8 cellular contexts compared by ENCODE assay signal in the genomic region with DNA sequence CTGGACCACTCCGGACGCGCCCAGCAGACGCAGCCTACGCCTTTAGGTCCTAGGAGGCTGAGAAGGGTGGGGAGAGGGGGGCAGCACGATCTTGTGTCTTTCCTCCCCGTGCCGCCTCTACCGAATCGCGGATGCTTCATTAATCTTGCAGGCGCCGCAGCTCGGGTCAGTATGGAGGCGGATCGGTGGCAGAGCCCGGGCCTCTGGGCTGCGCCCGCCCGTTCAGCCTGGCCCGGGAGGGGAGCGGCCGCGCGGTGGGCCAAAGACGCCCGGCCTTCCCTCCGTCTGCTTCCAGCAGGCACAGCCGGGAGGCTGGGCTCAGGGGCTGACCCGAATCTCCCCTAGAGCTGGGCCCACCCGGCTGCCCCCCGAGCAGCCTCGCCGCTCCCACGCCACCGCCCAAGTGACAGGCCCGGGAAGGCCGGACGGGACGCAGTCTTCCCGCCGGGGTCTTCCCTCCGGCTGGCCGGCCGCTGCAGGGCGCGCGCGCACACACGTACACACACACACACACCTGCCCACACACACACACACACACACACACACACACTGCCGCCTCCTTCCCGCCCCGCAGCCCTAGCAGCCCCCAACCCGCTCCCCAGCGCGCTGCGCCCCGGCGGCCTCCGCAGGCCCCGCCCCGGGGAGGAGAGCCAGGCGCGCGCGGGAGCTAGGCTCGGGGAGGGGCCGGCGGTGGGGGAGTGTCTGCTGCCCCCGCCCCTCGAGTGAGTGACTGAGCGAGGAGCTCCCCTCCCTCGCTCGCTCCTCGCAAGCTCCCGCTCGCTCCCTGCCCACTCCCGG. TPM values are rescaled to one million over a fixed set of nuclear protein-coding genes. Genes with fewer than 3 reads are reported as not detected.
A peak's percentile ranks its signal among the peaks of the same experiment; 100 is the strongest.
DNase-seq lines count a peak whose midpoint lies in the region; ATAC-seq and TF ChIP-seq lines count a peak whose summit lies in the region.

A gene with protein sequence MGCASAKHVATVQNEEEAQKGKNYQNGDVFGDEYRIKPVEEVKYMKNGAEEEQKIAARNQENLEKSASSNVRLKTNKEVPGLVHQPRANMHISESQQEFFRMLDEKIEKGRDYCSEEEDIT (plus strand): TSS at position 759 of the 798 bp plus-strand sequence. CDS start 90,481 bp downstream, outside the sequence.

- H3K36me3 ChIP-seq in lung (ENCODE audit: control insufficient read depth in 2 of 2, insufficient read depth in 2 of 2, low read length in 2 of 2) = peaks cover 0 to 1% of the 10 kb centered on the region in 2 donors

- TF ChIP-seq CTCF in activated CD8-positive, alpha-beta T cell treated with anti-CD3 and anti-CD28 coated beads for 36 hours (IDR thresholded peaks at IDR 0.05) = no peak
- TF ChIP-seq CTCF in lung (IDR thresholded peaks at IDR 0.05; ENCODE audit: control extremely low read depth, extremely low read depth) = no peak

- CTCF ChIA-PET in activated CD8-positive, alpha-beta T cell treated with anti-CD3 and anti-CD28 coated beads for 36 hours (lab: Charles Lee) = interaction anchor here (1.3 kb wide), 1 partner anchor 105 kb away, joined by 3 read pairs; no protein-coding TSS in a partner anchor

- peak within 1 kb of the TSS; percentile 88 to 91 for H3K27ac ChIP-seq in lung (ENCODE audit: low read depth in 1 of 2, low read length in 1 of 2)

- peak within 1 kb of the TSS; percentile 78 for H3K4me3 Mint-ChIP-seq in activated CD8-positive, alpha-beta T cell treated with anti-CD3 and anti-CD28 coated beads for 36 hours

- WGBS in lung, 2 donors = 1 to 2% methylated on average over 34 to 78 of the region's 78 CpGs

- no peaks in the 10 kb centered on the region for H3K27me3 ChIP-seq in lung (ENCODE audit: control insufficient read depth, insufficient read depth)

- no peaks in the 10 kb centered on the region for H3K36me3 Mint-ChIP-seq in activated CD8-positive, alpha-beta T cell treated with anti-CD3 and anti-CD28 coated beads for 36 hours (ENCODE audit: low read depth)

- no peaks in the 10 kb centered on the region for H3K9me3 ChIP-seq in lung (ENCODE audit: control insufficient read depth in 2 of 2, insufficient read depth in 1 of 2, low read length in 1 of 2)

- H3K27me3 Mint-ChIP-seq in activated CD8-positive, alpha-beta T cell treated with anti-CD3 and anti-CD28 coated beads for 36 hours = peaks cover 47% of the 10 kb centered on the region

- no peaks in the 10 kb centered on the region for H3K9me3 Mint-ChIP-seq in activated CD8-positive, alpha-beta T cell treated with anti-CD3 and anti-CD28 coated beads for 36 hours

- DNase-seq in AG20443 (ENCODE audit: low spot score) (peak; percentile 96), GM19238 (ENCODE audit: insufficient read length, low spot score) (peak; percentile 40), NCI-H774 (lab: John Stamatoyannopoulos, UW) (peak; percentile 88), lung (ENCODE audit: low spot score) (peak; percentile 86)
- DNase-seq in activated CD8-positive, alpha-beta T cell treated with anti-CD3 and anti-CD28 coated beads for 36 hours = peak; percentile 81
- peak; percentile 23 for DNase-seq in effector CD4-positive, alpha-beta T cell
- peak in 2 of 3 donors; percentile 16 to 46 for DNase-seq in stimulated activated CD4-positive, alpha-beta T cell treated with anti-CD3 and anti-CD28 coated beads, TNF-alpha, amount 100 ng/mL, for 1 hour (ENCODE audit: low read depth in 3 of 3, low spot score in 1 of 3)

- peak within 1 kb of the TSS; percentile 41 for H3K27ac Mint-ChIP-seq in activated CD8-positive, alpha-beta T cell treated with anti-CD3 and anti-CD28 coated beads for 36 hours

- H3K4me1 ChIP-seq in lung (ENCODE audit: control insufficient read depth in 2 of 2, insufficient read depth in 2 of 2, low read length in 2 of 2) = peaks cover 5 to 19% of the 10 kb centered on the region in 2 donors

- POLR2A ChIA-PET in activated CD8-positive, alpha-beta T cell treated with anti-CD3 and anti-CD28 coated beads for 36 hours (lab: Charles Lee) = no interaction called here

- ATAC-seq in HG03439 (IDR thresholded peaks at IDR 0.05; ENCODE audit: unreplicated experiment) (peak; percentile 78), lung (ENCODE audit: insufficient read depth, low FRiP score) (peak; percentile 95)
- peak; percentile 95 for ATAC-seq in activated CD8-positive, alpha-beta T cell treated with anti-CD3 and anti-CD28 coated beads for 36 hours

- intact Hi-C loops in activated CD8-positive, alpha-beta T cell treated with anti-CD3 and anti-CD28 coated beads for 36 hours (cut with micrococcal nuclease) = no loop called here

- H3K4me1 Mint-ChIP-seq in activated CD8-positive, alpha-beta T cell treated with anti-CD3 and anti-CD28 coated beads for 36 hours (ENCODE audit: low read depth) = peaks cover 17% of the 10 kb centered on the region

- H3K4me3 ChIP-seq in lung = peak within 1 kb of the TSS; percentile 74

RNA-seq across cellular contexts. Expression of the gene that starts here (rescaled TPM):
- 1 to 10 TPM; 3.8 to 4.6 TPM for total RNA-seq in activated CD8-positive, alpha-beta T cell treated with anti-CD3 and anti-CD28 coated beads for 36 hours
- total RNA-seq in lung = 10 to 100 TPM; 50.1 to 59.9 TPM
- 10 to 100 TPM; 16.2 to 40.9 TPM for polyA plus RNA-seq in lung

Comparison
In these comparisons a context has a peak if more than half of its experiments do, and no peak if none do; other contexts are left out.
1. Peak in every context shown above with its lines: DNase-seq, ATAC-seq, H3K4me3 ChIP-seq and H3K27ac ChIP-seq.
2. RNA of the gene that starts here (total RNA-seq): 50.1 to 59.9 TPM in lung; 3.8 to 4.6 TPM in activated CD8-positive, alpha-beta T cell treated with anti-CD3 and anti-CD28 coated beads for 36 hours; every median in the first group is over 4 times any median in the second.
3. DNase-seq: peak in every context shown above with its lines; median percentile 96 in AG20443; 88 in NCI-H774; 86 in lung; 81 in activated CD8-positive, alpha-beta T cell treated with anti-CD3 and anti-CD28 coated beads for 36 hours; 40 in GM19238; 31 in stimulated activated CD4-positive, alpha-beta T cell treated with anti-CD3 and anti-CD28 coated beads, TNF-alpha, amount 100 ng/mL, for 1 hour; 23 in effector CD4-positive, alpha-beta T cell.